In the genomic region with DNA sequence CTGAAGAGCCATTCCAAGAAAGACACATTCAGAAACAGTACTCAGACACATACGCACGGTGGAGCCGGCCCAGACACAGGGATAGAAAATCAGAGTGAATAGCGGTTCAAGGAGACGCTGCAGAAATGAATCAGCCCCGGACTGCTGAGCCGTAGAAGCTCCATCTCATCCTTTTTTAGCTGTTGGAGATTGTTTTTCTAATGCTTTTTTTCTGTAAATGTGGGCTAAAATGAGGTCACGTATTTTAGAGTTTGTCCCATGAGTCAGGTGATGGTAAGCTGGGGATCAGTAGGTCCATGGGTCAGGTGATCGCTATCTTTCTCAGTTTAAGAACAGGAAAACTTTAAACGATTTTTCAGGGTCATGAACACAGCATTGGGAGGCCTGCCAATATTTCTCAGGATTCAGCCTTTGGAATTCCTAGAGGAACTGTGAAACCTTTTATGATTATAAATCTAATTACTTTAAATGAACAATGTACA, we compare ENCODE assay signal across 1 cellular context.
TF ChIP-seq lines count a peak whose summit lies in the region.

No MANE protein-coding gene starts in this region.

TF ChIP-seq in HepG2, 621 proteins besides CTCF, POLR2A, EP300 and RAD21 (continued from another document):
- TF ChIP-seq, protein P1, sequence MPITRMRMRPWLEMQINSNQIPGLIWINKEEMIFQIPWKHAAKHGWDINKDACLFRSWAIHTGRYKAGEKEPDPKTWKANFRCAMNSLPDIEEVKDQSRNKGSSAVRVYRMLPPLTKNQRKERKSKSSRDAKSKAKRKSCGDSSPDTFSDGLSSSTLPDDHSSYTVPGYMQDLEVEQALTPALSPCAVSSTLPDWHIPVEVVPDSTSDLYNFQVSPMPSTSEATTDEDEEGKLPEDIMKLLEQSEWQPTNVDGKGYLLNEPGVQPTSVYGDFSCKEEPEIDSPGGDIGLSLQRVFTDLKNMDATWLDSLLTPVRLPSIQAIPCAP (CRISPR knock-in tag; IDR thresholded peaks at IDR 0.05; ENCODE audit: low read depth), result no peak
- TF ChIP-seq ZSCAN9 (CRISPR knock-in tag; IDR thresholded peaks at IDR 0.05; ENCODE audit: borderline replicate concordance), result no peak
- TF ChIP-seq, protein P2, sequence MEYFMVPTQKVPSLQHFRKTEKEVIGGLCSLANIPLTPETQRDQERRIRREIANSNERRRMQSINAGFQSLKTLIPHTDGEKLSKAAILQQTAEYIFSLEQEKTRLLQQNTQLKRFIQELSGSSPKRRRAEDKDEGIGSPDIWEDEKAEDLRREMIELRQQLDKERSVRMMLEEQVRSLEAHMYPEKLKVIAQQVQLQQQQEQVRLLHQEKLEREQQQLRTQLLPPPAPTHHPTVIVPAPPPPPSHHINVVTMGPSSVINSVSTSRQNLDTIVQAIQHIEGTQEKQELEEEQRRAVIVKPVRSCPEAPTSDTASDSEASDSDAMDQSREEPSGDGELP (IDR thresholded peaks at IDR 0.05; ENCODE audit: borderline replicate concordance, low read depth), result peak; percentile 65; the same call in 1 of the 2 replicates
- no peak for TF ChIP-seq MEIS2 (CRISPR knock-in tag; IDR thresholded peaks at IDR 0.05)
- TF ChIP-seq LCORL (IDR thresholded peaks at IDR 0.05), result no peak
- peak; percentile 39; the same call in 1 of the 2 replicates for TF ChIP-seq LCORL (CRISPR knock-in tag; IDR thresholded peaks at IDR 0.05)
- no peak for TF ChIP-seq ZNF558 (CRISPR knock-in tag; IDR thresholded peaks at IDR 0.05; ENCODE audit: borderline replicate concordance)
- TF ChIP-seq, protein P3, sequence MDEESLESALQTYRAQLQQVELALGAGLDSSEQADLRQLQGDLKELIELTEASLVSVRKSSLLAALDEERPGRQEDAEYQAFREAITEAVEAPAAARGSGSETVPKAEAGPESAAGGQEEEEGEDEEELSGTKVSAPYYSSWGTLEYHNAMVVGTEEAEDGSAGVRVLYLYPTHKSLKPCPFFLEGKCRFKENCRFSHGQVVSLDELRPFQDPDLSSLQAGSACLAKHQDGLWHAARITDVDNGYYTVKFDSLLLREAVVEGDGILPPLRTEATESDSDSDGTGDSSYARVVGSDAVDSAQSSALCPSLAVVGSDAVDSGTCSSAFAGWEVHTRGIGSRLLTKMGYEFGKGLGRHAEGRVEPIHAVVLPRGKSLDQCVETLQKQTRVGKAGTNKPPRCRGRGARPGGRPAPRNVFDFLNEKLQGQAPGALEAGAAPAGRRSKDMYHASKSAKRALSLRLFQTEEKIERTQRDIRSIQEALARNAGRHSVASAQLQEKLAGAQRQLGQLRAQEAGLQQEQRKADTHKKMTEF (CRISPR knock-in tag; IDR thresholded peaks at IDR 0.05), result no peak
- no peak for TF ChIP-seq RELA (CRISPR knock-in tag; IDR thresholded peaks at IDR 0.05)
- TF ChIP-seq, protein P4, sequence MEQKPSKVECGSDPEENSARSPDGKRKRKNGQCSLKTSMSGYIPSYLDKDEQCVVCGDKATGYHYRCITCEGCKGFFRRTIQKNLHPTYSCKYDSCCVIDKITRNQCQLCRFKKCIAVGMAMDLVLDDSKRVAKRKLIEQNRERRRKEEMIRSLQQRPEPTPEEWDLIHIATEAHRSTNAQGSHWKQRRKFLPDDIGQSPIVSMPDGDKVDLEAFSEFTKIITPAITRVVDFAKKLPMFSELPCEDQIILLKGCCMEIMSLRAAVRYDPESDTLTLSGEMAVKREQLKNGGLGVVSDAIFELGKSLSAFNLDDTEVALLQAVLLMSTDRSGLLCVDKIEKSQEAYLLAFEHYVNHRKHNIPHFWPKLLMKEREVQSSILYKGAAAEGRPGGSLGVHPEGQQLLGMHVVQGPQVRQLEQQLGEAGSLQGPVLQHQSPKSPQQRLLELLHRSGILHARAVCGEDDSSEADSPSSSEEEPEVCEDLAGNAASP (CRISPR knock-in tag; IDR thresholded peaks at IDR 0.05; ENCODE audit: borderline replicate concordance), result peak; percentile 60; the same call in 1 of the 2 replicates
- no peak for TF ChIP-seq SOX6 (IDR thresholded peaks at IDR 0.05)
- peak; percentile 34; the same call in 1 of the 2 replicates for TF ChIP-seq SOX6 (CRISPR knock-in tag; IDR thresholded peaks at IDR 0.05)
- no peak for TF ChIP-seq KDM2A (CRISPR knock-in tag; IDR thresholded peaks at IDR 0.05; ENCODE audit: borderline replicate concordance, low read depth)
- TF ChIP-seq ONECUT2 (CRISPR knock-in tag; IDR thresholded peaks at IDR 0.05), result peak; percentile 36; the same call in 1 of the 2 replicates
- TF ChIP-seq HOXA5 (CRISPR knock-in tag; IDR thresholded peaks at IDR 0.05), result no peak
- 0 out of 4 replicates have a peak, but pooled peaks of 1 of the 2 experiments have one; percentile 40 for TF ChIP-seq NR2F1 (CRISPR knock-in tag; IDR thresholded peaks at IDR 0.05)
- TF ChIP-seq, protein P5, sequence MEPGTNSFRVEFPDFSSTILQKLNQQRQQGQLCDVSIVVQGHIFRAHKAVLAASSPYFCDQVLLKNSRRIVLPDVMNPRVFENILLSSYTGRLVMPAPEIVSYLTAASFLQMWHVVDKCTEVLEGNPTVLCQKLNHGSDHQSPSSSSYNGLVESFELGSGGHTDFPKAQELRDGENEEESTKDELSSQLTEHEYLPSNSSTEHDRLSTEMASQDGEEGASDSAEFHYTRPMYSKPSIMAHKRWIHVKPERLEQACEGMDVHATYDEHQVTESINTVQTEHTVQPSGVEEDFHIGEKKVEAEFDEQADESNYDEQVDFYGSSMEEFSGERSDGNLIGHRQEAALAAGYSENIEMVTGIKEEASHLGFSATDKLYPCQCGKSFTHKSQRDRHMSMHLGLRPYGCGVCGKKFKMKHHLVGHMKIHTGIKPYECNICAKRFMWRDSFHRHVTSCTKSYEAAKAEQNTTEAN (CRISPR knock-in tag; conservative IDR thresholded peaks at IDR 0.05), result no peak
- peak; percentile 63; the same call in 1 of the 2 replicates for TF ChIP-seq PITX1 (CRISPR knock-in tag; IDR thresholded peaks at IDR 0.05)
- TF ChIP-seq ZNF121 (CRISPR knock-in tag; IDR thresholded peaks at IDR 0.05), result no peak
- TF ChIP-seq ASH2L (IDR thresholded peaks at IDR 0.05; ENCODE audit: insufficient read length, low read depth, low read length), result peak; percentile 47
- TF ChIP-seq CREB1 (IDR thresholded peaks at IDR 0.05), result no peak
- peak; percentile 14; the same call in 1 of the 2 replicates for TF ChIP-seq CREB1 (CRISPR knock-in tag; IDR thresholded peaks at IDR 0.05)
- TF ChIP-seq, protein P6, sequence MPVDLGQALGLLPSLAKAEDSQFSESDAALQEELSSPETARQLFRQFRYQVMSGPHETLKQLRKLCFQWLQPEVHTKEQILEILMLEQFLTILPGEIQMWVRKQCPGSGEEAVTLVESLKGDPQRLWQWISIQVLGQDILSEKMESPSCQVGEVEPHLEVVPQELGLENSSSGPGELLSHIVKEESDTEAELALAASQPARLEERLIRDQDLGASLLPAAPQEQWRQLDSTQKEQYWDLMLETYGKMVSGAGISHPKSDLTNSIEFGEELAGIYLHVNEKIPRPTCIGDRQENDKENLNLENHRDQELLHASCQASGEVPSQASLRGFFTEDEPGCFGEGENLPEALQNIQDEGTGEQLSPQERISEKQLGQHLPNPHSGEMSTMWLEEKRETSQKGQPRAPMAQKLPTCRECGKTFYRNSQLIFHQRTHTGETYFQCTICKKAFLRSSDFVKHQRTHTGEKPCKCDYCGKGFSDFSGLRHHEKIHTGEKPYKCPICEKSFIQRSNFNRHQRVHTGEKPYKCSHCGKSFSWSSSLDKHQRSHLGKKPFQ (CRISPR knock-in tag; IDR thresholded peaks at IDR 0.05; ENCODE audit: insufficient replicate concordance), result no peak
- TF ChIP-seq ARID2 (CRISPR knock-in tag; IDR thresholded peaks at IDR 0.05; ENCODE audit: borderline replicate concordance), result no peak
- TF ChIP-seq, protein P7, sequence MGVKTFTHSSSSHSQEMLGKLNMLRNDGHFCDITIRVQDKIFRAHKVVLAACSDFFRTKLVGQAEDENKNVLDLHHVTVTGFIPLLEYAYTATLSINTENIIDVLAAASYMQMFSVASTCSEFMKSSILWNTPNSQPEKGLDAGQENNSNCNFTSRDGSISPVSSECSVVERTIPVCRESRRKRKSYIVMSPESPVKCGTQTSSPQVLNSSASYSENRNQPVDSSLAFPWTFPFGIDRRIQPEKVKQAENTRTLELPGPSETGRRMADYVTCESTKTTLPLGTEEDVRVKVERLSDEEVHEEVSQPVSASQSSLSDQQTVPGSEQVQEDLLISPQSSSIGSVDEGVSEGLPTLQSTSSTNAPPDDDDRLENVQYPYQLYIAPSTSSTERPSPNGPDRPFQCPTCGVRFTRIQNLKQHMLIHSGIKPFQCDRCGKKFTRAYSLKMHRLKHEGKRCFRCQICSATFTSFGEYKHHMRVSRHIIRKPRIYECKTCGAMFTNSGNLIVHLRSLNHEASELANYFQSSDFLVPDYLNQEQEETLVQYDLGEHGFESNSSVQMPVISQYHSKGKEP (CRISPR knock-in tag; IDR thresholded peaks at IDR 0.05), result no peak
- TF ChIP-seq, protein P8, sequence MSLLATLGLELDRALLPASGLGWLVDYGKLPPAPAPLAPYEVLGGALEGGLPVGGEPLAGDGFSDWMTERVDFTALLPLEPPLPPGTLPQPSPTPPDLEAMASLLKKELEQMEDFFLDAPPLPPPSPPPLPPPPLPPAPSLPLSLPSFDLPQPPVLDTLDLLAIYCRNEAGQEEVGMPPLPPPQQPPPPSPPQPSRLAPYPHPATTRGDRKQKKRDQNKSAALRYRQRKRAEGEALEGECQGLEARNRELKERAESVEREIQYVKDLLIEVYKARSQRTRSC (CRISPR knock-in tag; IDR thresholded peaks at IDR 0.05; ENCODE audit: low read depth), result no peak
- no peak for TF ChIP-seq WIZ (CRISPR knock-in tag; IDR thresholded peaks at IDR 0.05)
- no peak for TF ChIP-seq ESRRA (CRISPR knock-in tag; IDR thresholded peaks at IDR 0.05; ENCODE audit: low read depth)
- TF ChIP-seq ZNF547 (CRISPR knock-in tag; IDR thresholded peaks at IDR 0.05), result no peak
- TF ChIP-seq, protein P9, sequence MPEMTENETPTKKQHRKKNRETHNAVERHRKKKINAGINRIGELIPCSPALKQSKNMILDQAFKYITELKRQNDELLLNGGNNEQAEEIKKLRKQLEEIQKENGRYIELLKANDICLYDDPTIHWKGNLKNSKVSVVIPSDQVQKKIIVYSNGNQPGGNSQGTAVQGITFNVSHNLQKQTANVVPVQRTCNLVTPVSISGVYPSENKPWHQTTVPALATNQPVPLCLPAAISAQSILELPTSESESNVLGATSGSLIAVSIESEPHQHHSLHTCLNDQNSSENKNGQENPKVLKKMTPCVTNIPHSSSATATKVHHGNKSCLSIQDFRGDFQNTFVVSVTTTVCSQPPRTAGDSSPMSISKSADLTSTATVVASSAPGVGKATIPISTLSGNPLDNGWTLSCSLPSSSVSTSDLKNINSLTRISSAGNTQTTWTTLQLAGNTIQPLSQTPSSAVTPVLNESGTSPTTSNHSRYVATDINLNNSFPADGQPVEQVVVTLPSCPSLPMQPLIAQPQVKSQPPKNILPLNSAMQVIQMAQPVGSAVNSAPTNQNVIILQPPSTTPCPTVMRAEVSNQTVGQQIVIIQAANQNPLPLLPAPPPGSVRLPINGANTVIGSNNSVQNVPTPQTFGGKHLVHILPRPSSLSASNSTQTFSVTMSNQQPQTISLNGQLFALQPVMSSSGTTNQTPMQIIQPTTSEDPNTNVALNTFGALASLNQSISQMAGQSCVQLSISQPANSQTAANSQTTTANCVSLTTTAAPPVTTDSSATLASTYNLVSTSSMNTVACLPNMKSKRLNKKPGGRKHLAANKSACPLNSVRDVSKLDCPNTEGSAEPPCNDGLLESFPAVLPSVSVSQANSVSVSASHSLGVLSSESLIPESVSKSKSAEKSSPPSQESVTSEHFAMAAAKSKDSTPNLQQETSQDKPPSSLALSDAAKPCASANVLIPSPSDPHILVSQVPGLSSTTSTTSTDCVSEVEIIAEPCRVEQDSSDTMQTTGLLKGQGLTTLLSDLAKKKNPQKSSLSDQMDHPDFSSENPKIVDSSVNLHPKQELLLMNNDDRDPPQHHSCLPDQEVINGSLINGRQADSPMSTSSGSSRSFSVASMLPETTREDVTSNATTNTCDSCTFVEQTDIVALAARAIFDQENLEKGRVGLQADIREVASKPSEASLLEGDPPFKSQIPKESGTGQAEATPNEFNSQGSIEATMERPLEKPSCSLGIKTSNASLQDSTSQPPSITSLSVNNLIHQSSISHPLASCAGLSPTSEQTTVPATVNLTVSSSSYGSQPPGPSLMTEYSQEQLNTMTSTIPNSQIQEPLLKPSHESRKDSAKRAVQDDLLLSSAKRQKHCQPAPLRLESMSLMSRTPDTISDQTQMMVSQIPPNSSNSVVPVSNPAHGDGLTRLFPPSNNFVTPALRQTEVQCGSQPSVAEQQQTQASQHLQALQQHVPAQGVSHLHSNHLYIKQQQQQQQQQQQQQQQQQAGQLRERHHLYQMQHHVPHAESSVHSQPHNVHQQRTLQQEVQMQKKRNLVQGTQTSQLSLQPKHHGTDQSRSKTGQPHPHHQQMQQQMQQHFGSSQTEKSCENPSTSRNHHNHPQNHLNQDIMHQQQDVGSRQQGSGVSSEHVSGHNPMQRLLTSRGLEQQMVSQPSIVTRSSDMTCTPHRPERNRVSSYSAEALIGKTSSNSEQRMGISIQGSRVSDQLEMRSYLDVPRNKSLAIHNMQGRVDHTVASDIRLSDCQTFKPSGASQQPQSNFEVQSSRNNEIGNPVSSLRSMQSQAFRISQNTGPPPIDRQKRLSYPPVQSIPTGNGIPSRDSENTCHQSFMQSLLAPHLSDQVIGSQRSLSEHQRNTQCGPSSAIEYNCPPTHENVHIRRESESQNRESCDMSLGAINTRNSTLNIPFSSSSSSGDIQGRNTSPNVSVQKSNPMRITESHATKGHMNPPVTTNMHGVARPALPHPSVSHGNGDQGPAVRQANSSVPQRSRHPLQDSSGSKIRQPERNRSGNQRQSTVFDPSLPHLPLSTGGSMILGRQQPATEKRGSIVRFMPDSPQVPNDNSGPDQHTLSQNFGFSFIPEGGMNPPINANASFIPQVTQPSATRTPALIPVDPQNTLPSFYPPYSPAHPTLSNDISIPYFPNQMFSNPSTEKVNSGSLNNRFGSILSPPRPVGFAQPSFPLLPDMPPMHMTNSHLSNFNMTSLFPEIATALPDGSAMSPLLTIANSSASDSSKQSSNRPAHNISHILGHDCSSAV (CRISPR knock-in tag; IDR thresholded peaks at IDR 0.05; ENCODE audit: borderline replicate concordance), result no peak
- no peak for TF ChIP-seq YY1 (IDR thresholded peaks at IDR 0.05; ENCODE audit: insufficient read depth, insufficient replicate concordance, low read depth, low read length)
- TF ChIP-seq FOSL2 (CRISPR knock-in tag; IDR thresholded peaks at IDR 0.05), result peak; percentile 77
- peak; percentile 38; the same call in 1 of the 2 replicates for TF ChIP-seq TCF7 (IDR thresholded peaks at IDR 0.05; ENCODE audit: low read depth)
- peak; percentile 40 for TF ChIP-seq TEAD3 (CRISPR knock-in tag; optimal IDR thresholded peaks at IDR 0.05; ENCODE audit: borderline replicate concordance)
- TF ChIP-seq KLF11 (CRISPR knock-in tag; IDR thresholded peaks at IDR 0.05), result no peak
- peak; percentile 54; the same call in 1 of the 2 replicates for TF ChIP-seq PPARG (CRISPR knock-in tag; conservative IDR thresholded peaks at IDR 0.05)
